Comparison of ENCODE assay signal across 8 cellular contexts in genomic region chr2:238970553-238971081, GRCh38.
DNase-seq lines count a peak whose midpoint lies in the region; ATAC-seq and TF ChIP-seq lines count a peak whose summit lies in the region.

No MANE protein-coding gene starts in this region.

- H3K9me3 ChIP-seq in CD8-positive, alpha-beta memory T cell (ENCODE audit: low read length): no peaks in the 10 kb centered on the region
- H3K9me3 ChIP-seq in thoracic aorta: peaks cover 3% of the 10 kb centered on the region

- peaks cover 2 to 12% (median 9%) of the 10 kb centered on the region in 5 donors for H3K9me3 Mint-ChIP-seq in CD8-positive, alpha-beta memory T cell
- H3K9me3 Mint-ChIP-seq in naive B cell: peaks cover 1 to 19% (median 10%) of the 10 kb centered on the region in 7 donors

- H3K27me3 ChIP-seq in CD8-positive, alpha-beta memory T cell (ENCODE audit: insufficient read depth, low read length, poor library complexity, severe bottlenecking): no peaks in the 10 kb centered on the region
- no peaks in the 10 kb centered on the region for H3K27me3 ChIP-seq in thoracic aorta (replicated peaks; ENCODE audit: insufficient read depth)

- H3K27me3 Mint-ChIP-seq in CD8-positive, alpha-beta memory T cell: peaks cover 25 to 50% of the 10 kb centered on the region in 2 donors
- peaks cover 7 to 45% (median 24%) of the 10 kb centered on the region in 3 donors for H3K27me3 Mint-ChIP-seq in naive B cell

- CTCF ChIA-PET in CD8-positive, alpha-beta memory T cell (lab: Charles Lee): no interaction called here

- H3K27ac Mint-ChIP-seq in CD8-positive, alpha-beta memory T cell: peak overlapping the region in 1 of 8 donors; percentile 61
- no peak overlapping the region for H3K27ac Mint-ChIP-seq in naive B cell

- no peaks in the 10 kb centered on the region for H3K4me1 ChIP-seq in CD8-positive, alpha-beta memory T cell (ENCODE audit: insufficient read depth, low read length)
- no peaks in the 10 kb centered on the region for H3K4me1 ChIP-seq in thoracic aorta (ENCODE audit: control insufficient read depth in 1 of 2, low read depth in 2 of 2)

- no peaks in the 10 kb centered on the region for H3K36me3 ChIP-seq in CD8-positive, alpha-beta memory T cell (ENCODE audit: insufficient read depth, low read length)
- H3K36me3 ChIP-seq in thoracic aorta: no peaks in the 10 kb centered on the region

- H3K4me3 Mint-ChIP-seq in CD8-positive, alpha-beta memory T cell: no peak overlapping the region
- H3K4me3 Mint-ChIP-seq in naive B cell: no peak overlapping the region

- peak in 3 of 5 donors; percentile 9 to 26 (median 17) for DNase-seq in CD8-positive, alpha-beta memory T cell
- peak; percentile 16 for DNase-seq in NCI-H1092 treated with DMSO at 0.1 percent for 48 hours (lab: John Stamatoyannopoulos, UW)
- DNase-seq in activated CD4-positive, alpha-beta T cell treated with anti-CD3 and anti-CD28 coated beads, Interleukin-2, amount 50 U/mL, for 48 hours: peak; percentile 49
- DNase-seq in epithelial cell of proximal tubule (ENCODE audit: low read depth): no peak
- DNase-seq in naive B cell: peak; percentile 17
- DNase-seq in thoracic aorta (ENCODE audit: low spot score): no peak
- no peak for DNase-seq in NCI-H128 (lab: John Stamatoyannopoulos, UW; ENCODE audit: unreplicated experiment)

- H3K4me1 Mint-ChIP-seq in CD8-positive, alpha-beta memory T cell: no peaks in the 10 kb centered on the region
- H3K4me1 Mint-ChIP-seq in naive B cell: peaks cover 0 to 3% (median 0%) of the 10 kb centered on the region in 3 donors

- peak; percentile 98 for TF ChIP-seq CTCF in epithelial cell of proximal tubule (conservative IDR thresholded peaks at IDR 0.05; ENCODE audit: low read depth, low read length)
- TF ChIP-seq CTCF in thoracic aorta (IDR thresholded peaks at IDR 0.05): peak; percentile 100

- peak; percentile 79 for ATAC-seq in GM21423 (IDR thresholded peaks at IDR 0.05; ENCODE audit: unreplicated experiment)
- ATAC-seq in naive B cell (ENCODE audit: low read depth in 2 of 2): no peak
- ATAC-seq in thoracic aorta (ENCODE audit: insufficient number of reproducible peaks, low FRiP score, low read depth): peak; percentile 47

- no peak overlapping the region for H3K4me3 ChIP-seq in CD8-positive, alpha-beta memory T cell (ENCODE audit: low read length)
- no peak overlapping the region for H3K4me3 ChIP-seq in epithelial cell of proximal tubule (ENCODE audit: low read depth, low read length)
- H3K4me3 ChIP-seq in thoracic aorta: no peak overlapping the region

- H3K27ac ChIP-seq in CD8-positive, alpha-beta memory T cell (ENCODE audit: low read depth, low read length): no peak overlapping the region
- H3K27ac ChIP-seq in thoracic aorta: no peak overlapping the region

- H3K36me3 Mint-ChIP-seq in CD8-positive, alpha-beta memory T cell: peaks cover 0 to 2% (median 0%) of the 10 kb centered on the region in 3 donors
- peaks cover 4 to 10% of the 10 kb centered on the region in 2 donors for H3K36me3 Mint-ChIP-seq in naive B cell

- POLR2A ChIA-PET in CD8-positive, alpha-beta memory T cell (lab: Charles Lee): no interaction called here

Comparison
In these comparisons a context has a peak if more than half of its experiments do, and no peak if none do; other contexts are left out.
1. DNase-seq: peak in CD8-positive, alpha-beta memory T cell (3 of 5), NCI-H1092 treated with DMSO at 0.1 percent for 48 hours (single experiment), activated CD4-positive, alpha-beta T cell treated with anti-CD3 and anti-CD28 coated beads, Interleukin-2, amount 50 U/mL, for 48 hours (2 of 2) and naive B cell (single experiment); none in epithelial cell of proximal tubule (single experiment), thoracic aorta (single experiment) and NCI-H128 (single experiment).
2. ATAC-seq: peak in GM21423 (single experiment) and thoracic aorta (single experiment); none in naive B cell (0 of 2).